23 cellular contexts compared by ENCODE assay signal in the genomic region with DNA sequence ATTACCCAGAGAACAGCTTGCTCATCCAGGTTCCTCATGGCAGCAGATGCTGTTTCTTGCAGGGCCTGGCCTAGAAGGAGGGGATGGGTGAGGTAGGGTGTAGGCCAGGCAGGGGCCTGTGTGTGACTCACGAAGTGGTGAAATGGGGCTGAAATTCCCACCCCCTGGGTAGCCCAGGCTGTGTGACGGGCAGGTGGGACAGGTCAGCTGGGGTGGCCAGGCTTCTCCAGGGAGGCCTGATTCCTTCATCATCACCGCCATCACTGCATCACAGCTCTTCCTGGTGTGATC.
A peak's percentile ranks its signal among the peaks of the same experiment; 100 is the strongest.
DNase-seq lines count a peak whose midpoint lies in the region; ATAC-seq and TF ChIP-seq lines count a peak whose summit lies in the region.
"Had no signal": no experiment of that assay in that cellular context is flagged by ENCODE, and none has a peak within 500 bp of the region (broad histone marks: within the 10 kb centered on the region; RNA-seq: fewer than 3 reads in every experiment).

No MANE protein-coding gene starts in this region.

- 0 out of 2 replicates have a peak overlapping the region, but pooled peaks have one; percentile 9 for H3K4me2 ChIP-seq in PC-9
- no peak overlapping the region for H3K4me2 ChIP-seq in neuronal stem cell (ENCODE audit: insufficient read depth, low read length, poor library complexity, severe bottlenecking)
- H3K4me2 ChIP-seq in osteoblast (ENCODE audit: insufficient read depth, low read length) = no peak overlapping the region
- no peak overlapping the region for H3K4me2 ChIP-seq in mammary epithelial cell (ENCODE audit: insufficient read depth, low read depth, low read length)
- H3K4me2 ChIP-seq: BLaER1 had no signal

- H2AFZ ChIP-seq in PC-9 (no peak overlapping the region), neuronal stem cell (ENCODE audit: low read length) (no peak overlapping the region), osteoblast (ENCODE audit: low read length) (no peak overlapping the region), mammary epithelial cell (ENCODE audit: low read depth, low read length) (no peak overlapping the region)

- H3K79me1 ChIP-seq in neuronal stem cell (ENCODE audit: low read depth, low read length) = peaks cover 2% of the 10 kb centered on the region

- H3K23ac ChIP-seq in neuronal stem cell (ENCODE audit: low read depth, low read length, poor library complexity) = no peak overlapping the region

- no peak overlapping the region for H3K4ac ChIP-seq in neuronal stem cell (ENCODE audit: low read length)

- no peak overlapping the region for H2BK5ac ChIP-seq in neuronal stem cell (ENCODE audit: low read length)

- H3K79me2 ChIP-seq in PC-9 (ENCODE audit: low read depth) (no peaks in the 10 kb centered on the region), osteoblast (ENCODE audit: insufficient read depth, low read length) (no peaks in the 10 kb centered on the region), mammary epithelial cell (ENCODE audit: insufficient read depth, low read length) (no peaks in the 10 kb centered on the region)

- H3K27me3 ChIP-seq in PC-9 (ENCODE audit: insufficient read depth, low read depth) (no peaks in the 10 kb centered on the region), neuronal stem cell (ENCODE audit: control insufficient read depth in 3 of 3, insufficient read depth in 3 of 3, low read depth in 1 of 3, low read length in 3 of 3) (peaks cover 0 to 12% (median 5%) of the 10 kb centered on the region in 3 experiments), tibial artery (peaks cover 0 to 63% of the 10 kb centered on the region in 2 donors), osteoblast (ENCODE audit: insufficient read depth, low read length) (peaks cover 29% of the 10 kb centered on the region), upper lobe of left lung (no peaks in the 10 kb centered on the region), mammary epithelial cell (ENCODE audit: insufficient read depth, low read length) (no peaks in the 10 kb centered on the region)
- H3K27me3 ChIP-seq: BLaER1 had no signal

- H4K8ac ChIP-seq in neuronal stem cell (ENCODE audit: low read depth, low read length) = no peak overlapping the region

- no CpG with 5 or more reads among the region's 3 CpGs for WGBS in neuronal stem cell (ENCODE audit: extremely low coverage in 2 of 2, insufficient read length in 2 of 2, insufficient replicate concordance in 1 of 2), 2 donors
- WGBS in upper lobe of left lung, 2 donors = 89 to 93% methylated on average over 3 of the region's 3 CpGs
- WGBS in mammary epithelial cell (ENCODE audit: low coverage, missing lambda C conversion rate) = 56% methylated on average over 2 of the region's 3 CpGs

- intact Hi-C loops in PC-9 (cut with micrococcal nuclease; ENCODE audit: unreplicated experiment) (no loop called here), tibial artery (cut with DNase I; ENCODE audit: low total_unique reads) (no loop called here), mammary epithelial cell (cut with micrococcal nuclease) (no loop called here)

- CTCF ChIA-PET in PC-9 (lab: Charles Lee) (interaction anchor here (0.5 kb wide), 1 partner anchor 94 kb away, joined by 11 read pairs; no protein-coding TSS in a partner anchor), mammary epithelial cell (lab: Charles Lee; ENCODE audit: low non-redundant PET) (no interaction called here)

- in situ Hi-C loops in mammary epithelial cell (cut with MboI; ENCODE audit: low sequenced_read_pairs in 2 of 2) = no loop called here

- POLR2A ChIA-PET in PC-9 (lab: Charles Lee; ENCODE audit: unreplicated experiment) = no interaction called here

- peaks cover 3% of the 10 kb centered on the region; the same call in 1 of the 2 replicates for H3F3A ChIP-seq in PC-9 (ENCODE audit: insufficient read depth, low read depth)

- H3K9me3 ChIP-seq in PC-9 (ENCODE audit: insufficient read depth, low read depth) = no peaks in the 10 kb centered on the region
- peaks cover 0 to 4% of the 10 kb centered on the region in 2 donors for H3K9me3 ChIP-seq in neuronal stem cell (replicated peaks in 1 of 2; ENCODE audit: control insufficient read depth in 2 of 2, insufficient read depth in 1 of 2, low read depth in 1 of 2, low read length in 2 of 2)
- H3K9me3 ChIP-seq in tibial artery = peaks cover 0 to 8% (median 0%) of the 10 kb centered on the region in 3 donors
- H3K9me3 ChIP-seq in osteoblast (ENCODE audit: low read depth, low read length) = no peaks in the 10 kb centered on the region
- no peaks in the 10 kb centered on the region for H3K9me3 ChIP-seq in upper lobe of left lung
- no peaks in the 10 kb centered on the region for H3K9me3 ChIP-seq in mammary epithelial cell (replicated peaks; ENCODE audit: insufficient read depth, low read length)
- H3K9me3 ChIP-seq: BE2C, BLaER1 had no signal

- dilution Hi-C loops in mammary epithelial cell (cut with HindIII; ENCODE audit: low sequenced_read_pairs) = loop anchor here (5.0 kb wide), 1 partner anchor 81 kb away; a partner anchor contains a TSS

- H3K9ac ChIP-seq in neuronal stem cell (ENCODE audit: low read depth, low read length, poor library complexity) (no peak overlapping the region), mammary epithelial cell (ENCODE audit: insufficient read depth, low read length) (no peak overlapping the region)
- H3K9ac ChIP-seq: BLaER1 had no signal

- DNase-seq in NB4 (ENCODE audit: low read depth) (peak; percentile 28), PC-9 (peak; percentile 25 to 66), neuronal stem cell (ENCODE audit: low spot score) (no peak), tibial artery (no peak), osteoblast (ENCODE audit: insufficient read length, low spot score, missing footprints) (no peak), upper lobe of left lung (no peak), mammary epithelial cell (no peak)
- DNase-seq: 8988T; ACHN; BE2C; C1 segment of cervical spinal cord; CD4-positive, CD25-positive, alpha-beta regulatory T cell; CD8-positive, alpha-beta memory T cell; COR-L47; DMS 273 treated with DMSO at 0.1 percent for 48 hours; DMS153; DMS53; DMS79; DND-41; EL; GDM1 had no signal

- no peak overlapping the region for H2BK120ac ChIP-seq in neuronal stem cell (ENCODE audit: low read depth, low read length)

- peaks cover 16% of the 10 kb centered on the region for H3K4me1 ChIP-seq in PC-9 (replicated peaks; ENCODE audit: insufficient read depth)
- peaks cover 0 to 8% of the 10 kb centered on the region in 2 donors for H3K4me1 ChIP-seq in neuronal stem cell (ENCODE audit: control insufficient read depth in 2 of 2, insufficient read depth in 1 of 2, low read depth in 1 of 2, low read length in 2 of 2)
- no peaks in the 10 kb centered on the region for H3K4me1 ChIP-seq in tibial artery
- H3K4me1 ChIP-seq in osteoblast (ENCODE audit: insufficient read depth, low read length) = no peaks in the 10 kb centered on the region
- H3K4me1 ChIP-seq in upper lobe of left lung = no peaks in the 10 kb centered on the region
- no peaks in the 10 kb centered on the region for H3K4me1 ChIP-seq in mammary epithelial cell (ENCODE audit: insufficient read depth, low read length)
- H3K4me1 ChIP-seq: BE2C had no signal

- no peak for ATAC-seq in upper lobe of left lung (ENCODE audit: low FRiP score in 2 of 2)
- ATAC-seq: GM12878 had no signal

- no peak for TF ChIP-seq EP300 in upper lobe of left lung (IDR thresholded peaks at IDR 0.05)

- H4K20me1 ChIP-seq in PC-9 (ENCODE audit: insufficient read depth) (no peaks in the 10 kb centered on the region), osteoblast (ENCODE audit: insufficient read depth, low read length) (no peaks in the 10 kb centered on the region), mammary epithelial cell (ENCODE audit: insufficient read depth, low read length) (no peaks in the 10 kb centered on the region)
- H4K20me1 ChIP-seq: BLaER1 had no signal

- H2BK12ac ChIP-seq in neuronal stem cell (ENCODE audit: low read length) = no peak overlapping the region

- TF ChIP-seq POLR2A in NB4 (IDR thresholded peaks at IDR 0.05; ENCODE audit: extremely low read depth, insufficient read length) (no peak), upper lobe of left lung (IDR thresholded peaks at IDR 0.05) (no peak)

- no peak overlapping the region for H4K91ac ChIP-seq in neuronal stem cell (ENCODE audit: low read depth, low read length, poor library complexity)

- H2BK15ac ChIP-seq in neuronal stem cell (ENCODE audit: low read length) = no peak overlapping the region

- no peak overlapping the region for H2AK5ac ChIP-seq in neuronal stem cell (ENCODE audit: low read depth, low read length)

- BruUV-seq in PC-9 (replicated peaks; lab: Mats Ljungman, UMichigan) = no TSS peak
- no TSS peak for BruUV-seq in mammary epithelial cell (replicated peaks; lab: Mats Ljungman, UMichigan)

- H3K9me2 ChIP-seq in PC-9 (ENCODE audit: insufficient read depth) = no peaks in the 10 kb centered on the region

- no peak overlapping the region for H3K27ac ChIP-seq in PC-9
- no peak overlapping the region for H3K27ac ChIP-seq in neuronal stem cell (replicated peaks; ENCODE audit: low read length)
- no peak overlapping the region for H3K27ac ChIP-seq in tibial artery
- H3K27ac ChIP-seq in osteoblast (ENCODE audit: low read depth, low read length) = no peak overlapping the region
- no peak overlapping the region for H3K27ac ChIP-seq in upper lobe of left lung
- no peak overlapping the region for H3K27ac ChIP-seq in mammary epithelial cell (ENCODE audit: insufficient read depth, low read depth, low read length)
- H3K27ac ChIP-seq: BLaER1 had no signal

- TF ChIP-seq CTCF in NB4 (IDR thresholded peaks at IDR 0.05; ENCODE audit: low read depth, low read length) (no peak), PC-9 (conservative IDR thresholded peaks at IDR 0.05) (no peak), tibial artery (IDR thresholded peaks at IDR 0.05) (no peak), osteoblast (IDR thresholded peaks at IDR 0.05; ENCODE audit: extremely low read depth, low read depth, low read length) (no peak), upper lobe of left lung (IDR thresholded peaks at IDR 0.05) (no peak), mammary epithelial cell (conservative IDR thresholded peaks at IDR 0.05 in 1 of 2, IDR thresholded peaks at IDR 0.05 in 1 of 2; ENCODE audit: extremely low read depth in 1 of 2, insufficient read depth in 1 of 2, low read depth in 1 of 2, low read length in 2 of 2) (no peak)

- peak overlapping the region; percentile 32 for H3K14ac ChIP-seq in neuronal stem cell (ENCODE audit: low read length)

- H3K36me3 ChIP-seq in PC-9 (ENCODE audit: low read depth) = no peaks in the 10 kb centered on the region
- no peaks in the 10 kb centered on the region for H3K36me3 ChIP-seq in neuronal stem cell (replicated peaks in 1 of 2; ENCODE audit: control insufficient read depth in 2 of 2, insufficient read depth in 2 of 2, low read length in 2 of 2)
- no peaks in the 10 kb centered on the region for H3K36me3 ChIP-seq in tibial artery
- no peaks in the 10 kb centered on the region for H3K36me3 ChIP-seq in osteoblast (ENCODE audit: insufficient read depth, low read length)
- H3K36me3 ChIP-seq in upper lobe of left lung = no peaks in the 10 kb centered on the region
- H3K36me3 ChIP-seq in mammary epithelial cell (ENCODE audit: insufficient read depth, low read length) = no peaks in the 10 kb centered on the region
- H3K36me3 ChIP-seq: BE2C, BLaER1 had no signal

- H3K4me3 ChIP-seq in NB4 (ENCODE audit: low read depth, low read length) = no peak overlapping the region
- H3K4me3 ChIP-seq in PC-9 = no peak overlapping the region
- H3K4me3 ChIP-seq in neuronal stem cell (ENCODE audit: low read length in 2 of 2) = no peak overlapping the region
- no peak overlapping the region for H3K4me3 ChIP-seq in tibial artery
- no peak overlapping the region for H3K4me3 ChIP-seq in osteoblast (ENCODE audit: insufficient read depth, low read length)
- H3K4me3 ChIP-seq in upper lobe of left lung = no peak overlapping the region
- no peak overlapping the region for H3K4me3 ChIP-seq in mammary epithelial cell (replicated peaks in 1 of 3; ENCODE audit: insufficient read depth in 1 of 3, low read depth in 2 of 3, low read length in 3 of 3)
- H3K4me3 ChIP-seq: BLaER1, GM12878 had no signal

- H3K18ac ChIP-seq in neuronal stem cell (ENCODE audit: low read length) = peak overlapping the region; percentile 33

Comparison
In these comparisons a context has a peak if more than half of its experiments do, and no peak if none do; other contexts are left out.
1. DNase-seq: peak in NB4 (single experiment) and PC-9 (2 of 2); none in neuronal stem cell (single experiment), tibial artery (0 of 2), osteoblast (single experiment), upper lobe of left lung (0 of 2) and mammary epithelial cell (single experiment).